Comparison of ENCODE assay signal across 10 cellular contexts in the genomic region with DNA sequence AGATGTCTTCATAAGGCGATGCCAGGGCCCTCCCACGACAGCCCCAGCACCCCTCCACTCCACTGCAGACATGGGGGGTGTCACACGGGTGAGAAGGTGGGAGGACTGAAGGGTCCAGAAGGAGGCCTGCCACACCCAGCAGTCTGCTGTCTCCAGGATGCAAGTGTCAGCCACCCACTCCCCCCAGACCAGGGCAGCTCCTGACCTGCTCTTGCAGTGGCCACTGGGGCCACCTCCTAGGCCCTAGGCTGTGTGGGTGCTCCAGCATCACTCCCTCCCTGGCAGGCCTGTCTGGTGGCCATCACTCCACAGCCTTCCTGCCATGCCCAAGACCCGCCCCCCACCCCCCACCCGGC.
DNase-seq lines count a peak whose midpoint lies in the region; ATAC-seq and TF ChIP-seq lines count a peak whose summit lies in the region.
"Had no signal": no experiment of that assay in that cellular context is flagged by ENCODE, and none has a peak within 500 bp of the region (broad histone marks: within the 10 kb centered on the region; RNA-seq: fewer than 3 reads in every experiment).

No MANE protein-coding gene starts in this region.

- DNase-seq in AG04449 (ENCODE audit: low read depth, low spot score), result no peak
- no peak for DNase-seq in SK-N-SH
- DNase-seq in fibroblast of pulmonary artery (ENCODE audit: low read depth), result no peak
- no peak for DNase-seq in trophoblast cell
- no peak for DNase-seq in NCI-H1436 (lab: John Stamatoyannopoulos, UW)
- no peak for DNase-seq in NCI-H1105 treated with DMSO at 0.1 percent for 48 hours (lab: John Stamatoyannopoulos, UW)
- DNase-seq in NCI-H510A (lab: John Stamatoyannopoulos, UW), result no peak
- DNase-seq: MV-4-11 had no signal

- H3K4me2 ChIP-seq in SK-N-SH (peak overlapping the region; percentile 88; the same call in 1 of the 2 replicates), trophoblast cell (ENCODE audit: low read length) (no peak overlapping the region)

- H3K27me3 ChIP-seq in SK-N-SH (ENCODE audit: insufficient read depth) (no peaks in the 10 kb centered on the region), trophoblast cell (ENCODE audit: insufficient read depth, low read length) (peaks cover 15% of the 10 kb centered on the region)

- 0 out of 2 replicates have a peak overlapping the region, but pooled peaks have one; percentile 11 for H2AFZ ChIP-seq in SK-N-SH (ENCODE audit: low read depth)
- H2AFZ ChIP-seq in trophoblast cell (ENCODE audit: insufficient read depth, low read length, poor library complexity), result no peak overlapping the region

- WGBS in SK-N-SH (ENCODE audit: low lambda C conversion rate), result 35% methylated on average over 5 of the region's 5 CpGs
- WGBS in trophoblast cell (ENCODE audit: extremely low coverage, insufficient coverage, insufficient read length), result no CpG with 5 or more reads among the region's 5 CpGs

- no peak overlapping the region for H3K14ac ChIP-seq in trophoblast cell (ENCODE audit: low read length)

- H3K23ac ChIP-seq in trophoblast cell (ENCODE audit: low read length), result no peak overlapping the region

- H3K4ac ChIP-seq in trophoblast cell (ENCODE audit: low read depth, low read length), result no peak overlapping the region

- H2BK120ac ChIP-seq in trophoblast cell (ENCODE audit: insufficient read depth, low read length, poor library complexity), result no peak overlapping the region

- H3K27ac ChIP-seq in SK-N-SH (ENCODE audit: low read depth in 2 of 2, low read length in 1 of 2), result peak overlapping the region in 1 of 2 experiments; percentile 96; a peak in 2 of 4 replicates
- H3K27ac ChIP-seq in trophoblast cell (ENCODE audit: low read depth, low read length), result no peak overlapping the region
- H3K27ac ChIP-seq: transverse colon had no signal

- H3K9ac ChIP-seq in SK-N-SH (no peak overlapping the region), trophoblast cell (ENCODE audit: low read length) (no peak overlapping the region)

- H3K36me3 ChIP-seq in SK-N-SH (replicated peaks in 1 of 2; ENCODE audit: control insufficient read depth in 1 of 2, insufficient read depth in 2 of 2, low read length in 1 of 2), result no peaks in the 10 kb centered on the region
- no peaks in the 10 kb centered on the region for H3K36me3 ChIP-seq in trophoblast cell (ENCODE audit: control insufficient read depth in 1 of 2, insufficient read depth in 2 of 2, low read length in 2 of 2)
- H3K36me3 ChIP-seq: transverse colon had no signal

- ATAC-seq in HG03108 (IDR thresholded peaks at IDR 0.05; ENCODE audit: unreplicated experiment), result no peak

- no peak for TF ChIP-seq EP300 in SK-N-SH (IDR thresholded peaks at IDR 0.05; ENCODE audit: borderline replicate concordance in 1 of 2, low read depth in 1 of 2, low read length in 1 of 2)

- no peak overlapping the region for H4K91ac ChIP-seq in trophoblast cell (ENCODE audit: low read depth, low read length)

- H3K18ac ChIP-seq in trophoblast cell (ENCODE audit: low read length), result no peak overlapping the region

- H3K9me2 ChIP-seq in SK-N-SH, result no peaks in the 10 kb centered on the region

- no peak overlapping the region for H2BK12ac ChIP-seq in trophoblast cell (ENCODE audit: low read length)

- H3K4me1 ChIP-seq in SK-N-SH (ENCODE audit: control insufficient read depth in 1 of 2, insufficient read depth in 2 of 2, low read depth in 1 of 2, low read length in 1 of 2), result peaks cover 0 to 59% of the 10 kb centered on the region in 2 experiments; a peak in 1 of 4 replicates
- H3K4me1 ChIP-seq in trophoblast cell (ENCODE audit: control insufficient read depth in 1 of 2, insufficient read depth in 2 of 2, low read length in 2 of 2), result peaks cover 0 to 15% of the 10 kb centered on the region in 2 experiments

- no peak overlapping the region for H4K12ac ChIP-seq in trophoblast cell (ENCODE audit: low read depth, low read length)

- H4K8ac ChIP-seq in trophoblast cell (ENCODE audit: low read depth, low read length), result no peak overlapping the region

- H3K9me3 ChIP-seq in SK-N-SH (no peaks in the 10 kb centered on the region), trophoblast cell (ENCODE audit: insufficient read depth, low read depth, low read length) (peaks cover 19% of the 10 kb centered on the region)
- H3K9me3 ChIP-seq: transverse colon had no signal

- POLR2A ChIA-PET in AG04449 (lab: Yijun Ruan, JAX) (no interaction called here), SK-N-SH (lab: Yijun Ruan, JAX) (interaction anchor here (1.0 to 1.4 kb wide), 4 partner anchors 12 to 144 kb away, joined by 3 to 5 read pairs (median 3); no protein-coding TSS in a partner anchor)

- H3K79me2 ChIP-seq in SK-N-SH (ENCODE audit: insufficient read depth), result no peaks in the 10 kb centered on the region
- H3K79me2 ChIP-seq in trophoblast cell (ENCODE audit: control insufficient read depth, insufficient read depth, low read length, poor library complexity), result no peaks in the 10 kb centered on the region

- no peak overlapping the region for H2BK5ac ChIP-seq in trophoblast cell (ENCODE audit: low read depth, low read length, poor library complexity)

- peak overlapping the region; percentile 49 for H3K4me3 ChIP-seq in AG04449 (ENCODE audit: low read depth, low read length)
- peak overlapping the region in 1 of 2 experiments; percentile 44; a peak in 1 of 4 replicates for H3K4me3 ChIP-seq in SK-N-SH (ENCODE audit: low read depth in 2 of 2, low read length in 1 of 2)
- H3K4me3 ChIP-seq in fibroblast of pulmonary artery (replicated peaks; ENCODE audit: low read depth, low read length), result peak overlapping the region; percentile 39
- peak overlapping the region; percentile 42 for H3K4me3 ChIP-seq in trophoblast cell (ENCODE audit: low read depth, low read length)

- no peaks in the 10 kb centered on the region for H3K79me1 ChIP-seq in trophoblast cell (ENCODE audit: low read length)

- no peaks in the 10 kb centered on the region for H4K20me1 ChIP-seq in SK-N-SH (ENCODE audit: insufficient read depth)

- TF ChIP-seq RAD21 in SK-N-SH (IDR thresholded peaks at IDR 0.05; ENCODE audit: low read length), result no peak

- H3F3A ChIP-seq in SK-N-SH (replicated peaks; ENCODE audit: insufficient read depth), result no peaks in the 10 kb centered on the region

- H2AK5ac ChIP-seq in trophoblast cell (ENCODE audit: low read length), result no peak overlapping the region

- CTCF ChIA-PET in AG04449 (lab: Yijun Ruan, JAX), result interaction anchor here (0.8 to 3.9 kb wide), 4 partner anchors 8 to 143 kb away, joined by 3 to 20 read pairs (median 6); no protein-coding TSS in a partner anchor
- CTCF ChIA-PET in SK-N-SH (lab: Yijun Ruan, JAX), result interaction anchor here (0.7 to 1.4 kb wide), 6 partner anchors 9 to 144 kb away, joined by 3 to 6 read pairs (median 4); no protein-coding TSS in a partner anchor

- TF ChIP-seq CTCF in AG04449 (IDR thresholded peaks at IDR 0.05; ENCODE audit: insufficient read depth, low read length, missing control alignments) (no peak), SK-N-SH (IDR thresholded peaks at IDR 0.05) (no peak), fibroblast of pulmonary artery (IDR thresholded peaks at IDR 0.05; ENCODE audit: low read length, missing control alignments) (no peak)

TF ChIP-seq in SK-N-SH, 30 proteins besides CTCF, POLR2A, EP300 and RAD21:
- TF ChIP-seq, protein P1, sequence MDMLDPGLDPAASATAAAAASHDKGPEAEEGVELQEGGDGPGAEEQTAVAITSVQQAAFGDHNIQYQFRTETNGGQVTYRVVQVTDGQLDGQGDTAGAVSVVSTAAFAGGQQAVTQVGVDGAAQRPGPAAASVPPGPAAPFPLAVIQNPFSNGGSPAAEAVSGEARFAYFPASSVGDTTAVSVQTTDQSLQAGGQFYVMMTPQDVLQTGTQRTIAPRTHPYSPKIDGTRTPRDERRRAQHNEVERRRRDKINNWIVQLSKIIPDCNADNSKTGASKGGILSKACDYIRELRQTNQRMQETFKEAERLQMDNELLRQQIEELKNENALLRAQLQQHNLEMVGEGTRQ (IDR thresholded peaks at IDR 0.05; ENCODE audit: borderline replicate concordance, low read depth, low read length), result no peak
